In the genomic region with DNA sequence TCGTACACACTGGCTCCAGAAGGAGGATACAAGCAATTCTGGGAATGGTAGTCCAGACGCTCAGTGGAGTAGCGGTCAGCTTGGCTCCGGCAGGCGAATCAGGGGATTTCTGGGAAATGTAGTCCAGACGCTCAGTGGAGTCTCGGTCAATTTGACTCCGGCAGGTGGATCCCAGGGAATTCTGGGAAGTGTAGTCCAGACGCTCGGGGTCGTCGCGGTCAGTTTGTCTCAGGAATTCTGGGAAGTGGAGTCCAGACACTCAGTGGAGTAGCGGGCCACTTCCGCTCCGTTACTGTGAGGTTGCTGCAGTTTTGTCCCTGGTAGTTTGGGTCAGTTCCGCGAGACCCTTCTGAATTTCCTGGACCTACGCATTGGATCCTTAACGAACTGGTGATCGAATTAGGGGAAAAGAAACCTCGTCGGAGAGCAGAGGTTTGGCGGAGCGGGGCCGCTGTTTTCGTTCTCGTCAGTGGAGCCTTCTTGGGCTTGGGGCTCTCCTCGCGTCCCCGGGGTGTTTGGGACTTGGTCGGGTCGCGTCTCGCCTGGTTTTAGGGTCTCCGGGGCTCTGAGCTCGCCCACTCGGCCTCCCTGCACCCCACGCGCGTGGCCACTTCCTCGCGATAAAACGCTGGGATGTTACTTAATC, we compare ENCODE assay signal across 8 cellular contexts. TPM values are rescaled to one million over a fixed set of nuclear protein-coding genes. Genes with fewer than 3 reads are reported as not detected.
A peak's percentile ranks its signal among the peaks of the same experiment; 100 is the strongest.
DNase-seq lines count a peak whose midpoint lies in the region; ATAC-seq and TF ChIP-seq lines count a peak whose summit lies in the region.

Gene ZNF225 (plus strand): TSS at position 262 of the 646 bp plus-strand sequence. CDS start 2,429 bp downstream, outside the sequence.

- H4K20me1 ChIP-seq in GM23338 (replicated peaks; ENCODE audit: insufficient read depth), result no peaks in the 10 kb centered on the region

- DNase-seq in EH (ENCODE audit: low read depth) (peak; percentile 99), GM23338 (ENCODE audit: low spot score) (peak; percentile 99), LHCN-M2 (ENCODE audit: low read depth) (peak; percentile 98), RWPE1 (ENCODE audit: low spot score) (peak; percentile 91), fibroblast of the conjunctiva (ENCODE audit: low read depth) (peak; percentile 97)
- peak; percentile 76 for DNase-seq in activated effector memory CD4-positive, alpha-beta T cell treated with Interleukin-2 at 50 U/mL for 16 hours
- peak; percentile 82 for DNase-seq in stimulated activated naive CD8-positive, alpha-beta T cell treated with anti-CD3 and anti-CD28 coated beads, Interleukin-15, Interleukin-2, amounts not matched to agents 100 U/mL and 50 U/mL, for 24 hours

- H3K27me3 Mint-ChIP-seq in GM23338 (ENCODE audit: insufficient read depth, low read depth, poor library complexity) (peaks cover 3% of the 10 kb centered on the region), nephron (ENCODE audit: low read depth) (no peaks in the 10 kb centered on the region)

- H3K4me1 ChIP-seq in GM23338 (ENCODE audit: insufficient read depth), result no peaks in the 10 kb centered on the region

- peaks cover 48% of the 10 kb centered on the region for H3K36me3 Mint-ChIP-seq in GM23338 (ENCODE audit: low read depth)
- H3K36me3 Mint-ChIP-seq in nephron (ENCODE audit: low read depth), result peaks cover 60% of the 10 kb centered on the region

- H2AFZ ChIP-seq in GM23338, result peak within 1 kb of the TSS; percentile 82

- peak within 1 kb of the TSS; percentile 67 for H3K4me3 ChIP-seq in GM23338

- peaks cover 31% of the 10 kb centered on the region for H3K79me2 ChIP-seq in GM23338 (replicated peaks; ENCODE audit: insufficient read depth)

- H3K4me3 Mint-ChIP-seq in GM23338 (peak within 1 kb of the TSS; percentile 97), nephron (peak within 1 kb of the TSS; percentile 98)

- H3K36me3 ChIP-seq in GM23338 (ENCODE audit: insufficient read depth), result peaks cover 4% of the 10 kb centered on the region; the same call in 1 of the 2 replicates

- no peak for TF ChIP-seq CTCF in GM23338 (conservative IDR thresholded peaks at IDR 0.05; ENCODE audit: low read depth in 2 of 2)
- no peak for TF ChIP-seq CTCF in RWPE1 (conservative IDR thresholded peaks at IDR 0.05; ENCODE audit: low read depth)
- TF ChIP-seq CTCF in nephron (IDR thresholded peaks at IDR 0.05; ENCODE audit: unreplicated experiment in 3 of 3), result no peak

- H3K27ac ChIP-seq in GM23338 (ENCODE audit: low read depth), result peak within 1 kb of the TSS; percentile 67
- H3K27ac ChIP-seq in RWPE1, result peak within 1 kb of the TSS; percentile 78

- H3F3A ChIP-seq in GM23338 (replicated peaks; ENCODE audit: low read depth), result no peaks in the 10 kb centered on the region

- POLR2A ChIA-PET in RWPE1 (lab: Yijun Ruan, JAX; ENCODE audit: low non-redundant PET), result no interaction called here

- no peaks in the 10 kb centered on the region for H3K4me1 Mint-ChIP-seq in GM23338
- peaks cover 12% of the 10 kb centered on the region for H3K4me1 Mint-ChIP-seq in nephron

- no peaks in the 10 kb centered on the region for H3K27me3 ChIP-seq in GM23338 (ENCODE audit: insufficient read depth)

- H3K4me2 ChIP-seq in GM23338, result peak within 1 kb of the TSS; percentile 82

- CTCF ChIA-PET in RWPE1 (lab: Yijun Ruan, JAX), result no interaction called here

- H3K9me3 Mint-ChIP-seq in GM23338, result peaks cover 36% of the 10 kb centered on the region
- peaks cover 22% of the 10 kb centered on the region for H3K9me3 Mint-ChIP-seq in nephron

- H3K9me2 ChIP-seq in GM23338 (ENCODE audit: insufficient read depth), result no peaks in the 10 kb centered on the region

- ATAC-seq in GM23338, result peak; percentile 96
- ATAC-seq in stimulated activated naive CD8-positive, alpha-beta T cell treated with anti-CD3 and anti-CD28 coated beads, Interleukin-15, Interleukin-2, amounts not matched to agents 100 U/mL and 50 U/mL, for 24 hours, result peak; percentile 96

- peak within 1 kb of the TSS; percentile 96 for H3K27ac Mint-ChIP-seq in GM23338
- H3K27ac Mint-ChIP-seq in nephron, result peak within 1 kb of the TSS; percentile 88 to 95 (median 95)

TF ChIP-seq in GM23338, 12 proteins besides CTCF, POLR2A, EP300 and RAD21:
- TF ChIP-seq ETS1 (IDR thresholded peaks at IDR 0.05) (peak; percentile 100), EZH2 (IDR thresholded peaks at IDR 0.05; ENCODE audit: low read depth, unreplicated experiment) (no peak), ZNF331 (CRISPR knock-in tag; IDR thresholded peaks at IDR 0.05; ENCODE audit: low read depth) (no peak), CREB1 (CRISPR knock-in tag; IDR thresholded peaks at IDR 0.05; ENCODE audit: low read depth) (peak; percentile 71), POLR2AphosphoS5 (IDR thresholded peaks at IDR 0.05; ENCODE audit: low read depth) (peak; percentile 71; the same call in 1 of the 2 replicates), STAT1 (IDR thresholded peaks at IDR 0.05; ENCODE audit: unreplicated experiment) (no peak), NANOG (IDR thresholded peaks at IDR 0.05; ENCODE audit: borderline replicate concordance) (0 out of 2 replicates have a peak, but pooled peaks have one; percentile 9)

RNA-seq across cellular contexts. Expression of gene ZNF225, which starts in this region (rescaled TPM):
- total RNA-seq in GM23338 (2014; rRNA removed; shearing (Covaris generic)), result 3.8 and 4.8 TPM in 2 replicates
- polyA plus RNA-seq in GM23338 (2016; fragmentation: Nextera tagmentation; extraction: Ambion mirVana), result 1.8 TPM in 2 replicates
- 3.6 and 3.7 TPM in 2 replicates for total RNA-seq in LHCN-M2 (2014; rRNA removed)
- 1.5 TPM for polyA plus RNA-seq in LHCN-M2 (2012)

Comparison
In these comparisons a context has a peak if more than half of its experiments do, and no peak if none do; other contexts are left out.
1. Peak in every context shown above with its lines: DNase-seq, ATAC-seq, H3K4me3 ChIP-seq and H3K27ac ChIP-seq.